Comparison of ENCODE assay signal across 20 cellular contexts in genomic region chr21:26227146-26227545, GRCh38. TPM values are rescaled to one million over a fixed set of nuclear protein-coding genes. Genes with fewer than 3 reads are reported as not detected.
A peak's percentile ranks its signal among the peaks of the same experiment; 100 is the strongest.
DNase-seq lines count a peak whose midpoint lies in the region; ATAC-seq, FAIRE-seq and TF ChIP-seq lines count a peak whose summit lies in the region.
"Had no signal": no experiment of that assay in that cellular context is flagged by ENCODE, and none has a peak within 500 bp of the region (broad histone marks: within the 10 kb centered on the region; RNA-seq: fewer than 3 reads in every experiment).

No MANE protein-coding gene starts in this region.

- H2AFZ ChIP-seq in GM23338 = 0 out of 2 replicates have a peak overlapping the region, but pooled peaks have one; percentile 12

- H3K27ac Mint-ChIP-seq in GM23338 = no peak overlapping the region
- H3K27ac Mint-ChIP-seq in mesothelial cell of epicardium = peak overlapping the region; percentile 1
- no peak overlapping the region for H3K27ac Mint-ChIP-seq in T-cell
- H3K27ac Mint-ChIP-seq: CD4-positive, alpha-beta T cell had no signal

- peak overlapping the region; percentile 27; the same call in 1 of the 2 replicates for H3K4me2 ChIP-seq in GM23338
- H3K4me2 ChIP-seq: A549 had no signal

- H3K79me2 ChIP-seq in GM23338 (replicated peaks; ENCODE audit: insufficient read depth) = no peaks in the 10 kb centered on the region

- H3K9me3 ChIP-seq in SJCRH30 (replicated peaks) = peaks cover 3% of the 10 kb centered on the region; the same call in 1 of the 2 replicates
- H3K9me3 ChIP-seq: A549, Caco-2, HAP-1 had no signal

- H3K27me3 ChIP-seq in GM23338 (ENCODE audit: insufficient read depth) (no peaks in the 10 kb centered on the region), SJCRH30 (no peaks in the 10 kb centered on the region)

- no peaks in the 10 kb centered on the region for H4K20me1 ChIP-seq in GM23338 (replicated peaks; ENCODE audit: insufficient read depth)

- FAIRE-seq in RCC 7860 (lab: Jason Lieb, UNC) = peak; percentile 34
- FAIRE-seq: D721Med, GM12892, GM18507 had no signal

- peaks cover 11% of the 10 kb centered on the region; the same call in 2 of the 3 replicates for H3K9me3 Mint-ChIP-seq in GM23338
- peaks cover 4% of the 10 kb centered on the region for H3K9me3 Mint-ChIP-seq in mesothelial cell of epicardium
- H3K9me3 Mint-ChIP-seq in T-cell = no peaks in the 10 kb centered on the region
- H3K9me3 Mint-ChIP-seq: CD4-positive, alpha-beta T cell had no signal

- H3K4me3 Mint-ChIP-seq in GM23338 = no peak overlapping the region
- no peak overlapping the region for H3K4me3 Mint-ChIP-seq in mesothelial cell of epicardium
- H3K4me3 Mint-ChIP-seq in T-cell = no peak overlapping the region
- H3K4me3 Mint-ChIP-seq: CD4-positive, alpha-beta T cell had no signal

- no peak for ATAC-seq in GM23338
- ATAC-seq in activated CD4-positive, CD25-positive, alpha-beta regulatory T cell treated with anti-CD3 and anti-CD28 coated beads, Interleukin-2, amount 50 U/mL, for 24 hours = no peak
- no peak for ATAC-seq in T-cell (replicated peaks in 1 of 4)
- no peak for ATAC-seq in HG03175 (IDR thresholded peaks at IDR 0.05; ENCODE audit: unreplicated experiment)
- ATAC-seq: A549 had no signal

- H3K9me2 ChIP-seq in GM23338 (ENCODE audit: insufficient read depth) = peaks cover 21% of the 10 kb centered on the region; the same call in 1 of the 2 replicates

- H3K4me3 ChIP-seq in GM23338 = no peak overlapping the region
- no peak overlapping the region for H3K4me3 ChIP-seq in SJCRH30
- H3K4me3 ChIP-seq: A549, HAP-1 had no signal

- TF ChIP-seq CTCF in GM23338 (conservative IDR thresholded peaks at IDR 0.05; ENCODE audit: low read depth in 2 of 2) = no peak
- no peak for TF ChIP-seq CTCF in mesothelial cell of epicardium (IDR thresholded peaks at IDR 0.05; ENCODE audit: unreplicated experiment)

- DNase-seq in GM23338 (ENCODE audit: low spot score) (no peak), RCC 7860 (ENCODE audit: low spot score) (peak; percentile 31), kidney glomerular epithelial cell (lab: John Stamatoyannopoulos, UW) (peak; percentile 67), mesothelial cell of epicardium (ENCODE audit: low spot score in 2 of 2, unreplicated experiment in 2 of 2) (no peak), SJCRH30 (no peak), T-cell (no peak)
- DNase-seq: AML-193; Caco-2; CD4-positive, alpha-beta T cell; GDM1; GOT3 had no signal

- CTCF ChIA-PET in T-cell (lab: Charles Lee) = no interaction called here

- POLR2A ChIA-PET in T-cell (lab: Charles Lee) = no interaction called here

- H3K27ac ChIP-seq in GM23338 (ENCODE audit: low read depth) (peak overlapping the region; percentile 9; the same call in 1 of the 2 replicates), SJCRH30 (no peak overlapping the region)
- H3K27ac ChIP-seq: 22Rv1, A549, C4-2B had no signal

- H3K4me1 ChIP-seq in GM23338 (ENCODE audit: insufficient read depth) (peaks cover 16% of the 10 kb centered on the region), SJCRH30 (peaks cover 4% of the 10 kb centered on the region; the same call in 1 of the 2 replicates)
- H3K4me1 ChIP-seq: A549, Caco-2, HAP-1 had no signal

- H3K36me3 Mint-ChIP-seq in GM23338 (ENCODE audit: low read depth) = peaks cover 12% of the 10 kb centered on the region; the same call in 2 of the 3 replicates
- peaks cover 2% of the 10 kb centered on the region for H3K36me3 Mint-ChIP-seq in mesothelial cell of epicardium
- no peaks in the 10 kb centered on the region for H3K36me3 Mint-ChIP-seq in T-cell

- peaks cover 8% of the 10 kb centered on the region; the same call in 1 of the 3 replicates for H3K4me1 Mint-ChIP-seq in GM23338
- H3K4me1 Mint-ChIP-seq in mesothelial cell of epicardium = peaks cover 6% of the 10 kb centered on the region
- no peaks in the 10 kb centered on the region for H3K4me1 Mint-ChIP-seq in T-cell

- H3K27me3 Mint-ChIP-seq in GM23338 (ENCODE audit: insufficient read depth, low read depth, poor library complexity) (no peaks in the 10 kb centered on the region), mesothelial cell of epicardium (ENCODE audit: low read depth) (no peaks in the 10 kb centered on the region), T-cell (peaks cover 0 to 3% of the 10 kb centered on the region in 2 donors)

- H3K36me3 ChIP-seq in GM23338 (ENCODE audit: insufficient read depth) = no peaks in the 10 kb centered on the region
- no peaks in the 10 kb centered on the region for H3K36me3 ChIP-seq in SJCRH30
- H3K36me3 ChIP-seq: HAP-1 had no signal

- no peaks in the 10 kb centered on the region for H3F3A ChIP-seq in GM23338 (replicated peaks; ENCODE audit: low read depth)

TF ChIP-seq in GM23338, 12 proteins besides CTCF, POLR2A, EP300 and RAD21:
- TF ChIP-seq POLR2AphosphoS5 (IDR thresholded peaks at IDR 0.05; ENCODE audit: low read depth) = no peak
- TF ChIP-seq EZH2 (IDR thresholded peaks at IDR 0.05; ENCODE audit: low read depth, unreplicated experiment) = no peak
- TF ChIP-seq EZH2phosphoT487 (IDR thresholded peaks at IDR 0.05; ENCODE audit: unreplicated experiment) = no peak
- no peak for TF ChIP-seq CREB1 (CRISPR knock-in tag; IDR thresholded peaks at IDR 0.05; ENCODE audit: low read depth)
- no peak for TF ChIP-seq ETS1 (IDR thresholded peaks at IDR 0.05)
- TF ChIP-seq STAT1 (IDR thresholded peaks at IDR 0.05; ENCODE audit: unreplicated experiment) = no peak
- TF ChIP-seq NANOG (IDR thresholded peaks at IDR 0.05; ENCODE audit: borderline replicate concordance) = no peak
- TF ChIP-seq REST (IDR thresholded peaks at IDR 0.05; ENCODE audit: unreplicated experiment) = no peak
- TF ChIP-seq ZNF114 (CRISPR knock-in tag; IDR thresholded peaks at IDR 0.05) = no peak

RNA-seq across cellular contexts. Expression of gene APP, which starts 56.6 kb away (rescaled TPM):
- total RNA-seq in GM23338 (2014; rRNA removed; shearing (Covaris generic)) = 383 and 444 TPM in 2 replicates
- 59.8 and 69.4 TPM in 2 replicates for polyA plus RNA-seq in GM23338 (2016; fragmentation: Nextera tagmentation; extraction: Ambion mirVana)
- total RNA-seq in mesothelial cell of epicardium (489 to 500 TPM (median 495 TPM) in 3 replicates), T-cell (10 to 100 TPM; 33.7 to 44.7 (median 37.5) TPM)
- 369 and 399 TPM in 2 replicates for total RNA-seq in SJCRH30 (2014; rRNA removed; shearing (Covaris generic))

Comparison
In these comparisons a context has a peak if more than half of its experiments do, and no peak if none do; other contexts are left out.
1. DNase-seq: peak in RCC 7860 (single experiment) and kidney glomerular epithelial cell (single experiment); none in GM23338 (single experiment), mesothelial cell of epicardium (0 of 2), SJCRH30 (0 of 2) and T-cell (0 of 34).